Comparison of ENCODE assay signal across 9 cellular contexts in the genomic region with DNA sequence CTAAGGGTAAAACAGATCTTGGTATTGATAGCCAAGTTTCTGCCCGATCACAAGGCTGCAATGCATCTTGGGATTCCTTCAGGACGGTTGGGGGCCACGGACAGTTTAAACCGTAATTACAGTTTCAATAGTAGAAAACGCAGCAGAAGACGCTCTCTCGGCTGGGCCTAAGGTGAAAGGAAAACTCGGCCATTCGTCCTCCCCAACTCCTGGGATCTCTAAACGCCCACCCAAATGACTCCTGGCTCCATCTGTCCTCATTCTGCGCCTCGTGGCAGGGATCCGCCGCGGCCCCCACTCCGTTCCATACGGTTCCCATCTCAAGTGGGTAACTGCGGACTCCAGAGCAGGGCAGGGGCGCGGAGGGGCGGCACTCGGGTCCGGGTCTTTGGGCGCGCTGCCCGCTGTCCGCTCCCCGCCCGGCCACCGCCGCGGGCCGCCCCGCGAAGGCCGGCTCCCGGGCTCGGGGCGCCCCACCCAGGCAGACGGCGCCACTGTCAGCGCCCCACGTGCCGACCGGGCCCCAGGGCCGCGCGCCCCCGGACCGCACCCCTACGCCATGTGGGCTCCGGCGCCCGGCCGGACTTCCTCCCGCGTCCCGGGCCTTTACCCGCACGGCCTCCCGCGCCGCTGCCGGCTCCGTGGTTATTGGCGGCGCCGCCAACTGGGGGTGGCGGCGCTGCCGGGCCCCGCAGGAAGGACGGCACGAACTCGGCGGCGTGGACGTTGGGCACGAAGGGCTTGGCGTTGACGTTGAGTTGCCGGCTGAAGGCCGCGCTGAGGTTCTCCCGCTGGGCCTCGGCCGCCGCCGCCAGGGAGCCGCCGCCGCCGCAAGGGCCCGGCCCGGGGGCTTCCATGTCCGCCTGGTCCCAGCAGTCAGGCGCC. TPM values are rescaled to one million over a fixed set of nuclear protein-coding genes. Genes with fewer than 3 reads are reported as not detected.
DNase-seq lines count a peak whose midpoint lies in the region; ATAC-seq, FAIRE-seq and TF ChIP-seq lines count a peak whose summit lies in the region.
"Had no signal": no experiment of that assay in that cellular context is flagged by ENCODE, and none has a peak within 500 bp of the region (broad histone marks: within the 10 kb centered on the region; RNA-seq: fewer than 3 reads in every experiment).

No MANE protein-coding gene starts in this region.

- H3K4me1 ChIP-seq in GM12878 (ENCODE audit: control insufficient read depth, insufficient read depth, low read length) = peaks cover 13% of the 10 kb centered on the region
- H3K4me1 ChIP-seq in skeletal muscle satellite cell (ENCODE audit: control insufficient read depth, insufficient read depth, low read length) = peaks cover 38% of the 10 kb centered on the region

- TF ChIP-seq CTCF in C4-2B (conservative IDR thresholded peaks at IDR 0.05) = no peak; the same call in 1 of the 2 replicates
- peak in 1 of 3 experiments; percentile 7; a peak in 1 of 6 replicates for TF ChIP-seq CTCF in GM12878 (IDR thresholded peaks at IDR 0.05 in 2 of 3, conservative IDR thresholded peaks at IDR 0.05 in 1 of 3; ENCODE audit: control insufficient read depth in 2 of 3, extremely low read depth in 1 of 3, insufficient read depth in 1 of 3, low read depth in 3 of 3, low read length in 3 of 3)

- POLR2A ChIA-PET in GM12878 (lab: Charles Lee) = interaction anchor here (0.9 to 1.7 kb wide), 3 partner anchors 50 to 172 kb away, joined by 3 to 7 read pairs (median 3); a partner anchor contains a TSS

- in situ Hi-C loops in GM12878 (cut with MboI) = no loop called here

- peak overlapping the region; percentile 71 for H3K4me3 ChIP-seq in GM12878
- H3K4me3 ChIP-seq in iPS-18c (ENCODE audit: insufficient read depth, low read depth, low read length) = peak overlapping the region; percentile 84
- H3K4me3 ChIP-seq in skeletal muscle satellite cell (ENCODE audit: low read length) = peak overlapping the region; percentile 97

- intact Hi-C loops in GM12878 (cut with micrococcal nuclease; ENCODE audit: unreplicated experiment) = loop anchor here (2.0 to 5.0 kb wide), 2 partner anchors 52 to 60 kb away; a partner anchor contains a TSS

- no peak for FAIRE-seq in GM12878 (lab: Jason Lieb, UNC)

- H4K20me1 ChIP-seq in GM12878 (ENCODE audit: control insufficient read depth, insufficient read depth) = no peaks in the 10 kb centered on the region; the same call in none of the 2 replicates

- peak; percentile 16; the same call in 1 of the 2 replicates for TF ChIP-seq POLR2A in GM12878 (IDR thresholded peaks at IDR 0.05; ENCODE audit: low read depth, low read length)

- peak; percentile 4 to 69 (median 20) for DNase-seq in T-helper 2 cell
- no peak for DNase-seq in GM12878 (ENCODE audit: low read depth, low spot score)
- DNase-seq in NCI-H2081 treated with DMSO at 0.1 percent for 48 hours (lab: John Stamatoyannopoulos, UW) = no peak

- H3K27me3 ChIP-seq in GM12878 (replicated peaks in 1 of 2; ENCODE audit: control insufficient read depth in 2 of 2, insufficient read depth in 2 of 2, low read length in 1 of 2) (no peaks in the 10 kb centered on the region), skeletal muscle satellite cell (ENCODE audit: control insufficient read depth, insufficient read depth, low read length) (peaks cover 2% of the 10 kb centered on the region)

- ATAC-seq in GM19324 (IDR thresholded peaks at IDR 0.05; ENCODE audit: low FRiP score, unreplicated experiment) (peak; percentile 37), HG03432 (IDR thresholded peaks at IDR 0.05; ENCODE audit: unreplicated experiment) (peak; percentile 41), GM12878 (peak; percentile 20)

- H3K4me2 ChIP-seq in GM12878 (ENCODE audit: control insufficient read depth, insufficient read depth) (peak overlapping the region; percentile 77), skeletal muscle satellite cell (ENCODE audit: low read length) (peak overlapping the region; percentile 87)

- H3K27ac ChIP-seq in C4-2B (peak overlapping the region; percentile 93), GM12878 (ENCODE audit: control insufficient read depth, insufficient read depth) (peak overlapping the region; percentile 87)

- TF ChIP-seq RAD21 in GM12878 (IDR thresholded peaks at IDR 0.05; ENCODE audit: insufficient read depth, low read depth, low read length) = no peak

- H3K9ac ChIP-seq in GM12878 (ENCODE audit: control insufficient read depth, insufficient read depth, low read length) (peak overlapping the region; percentile 77), skeletal muscle satellite cell (ENCODE audit: low read depth, low read length) (peak overlapping the region; percentile 87)

- SMC1A ChIA-PET in GM12878 (lab: Charles Lee; ENCODE audit: uncharacterized antibody, unreplicated experiment) = interaction anchor here (1.2 kb wide), 1 partner anchor 62 kb away, joined by 3 read pairs; a partner anchor contains a TSS

- 1% methylated on average over 85 of the region's 97 CpGs for WGBS in GM12878 (ENCODE audit: insufficient coverage, insufficient replicate concordance, low lambda C conversion rate, missing lambda C conversion rate)

- BruUV-seq in GM12878 (replicated peaks; lab: Mats Ljungman, UMichigan) = TSS peak; percentile 84

- peaks cover 2% of the 10 kb centered on the region; the same call in 2 of the 3 replicates for H3K9me3 ChIP-seq in GM12878 (replicated peaks; ENCODE audit: control insufficient read depth, insufficient read depth, low read length)
- no peaks in the 10 kb centered on the region for H3K9me3 ChIP-seq in iPS-18c (ENCODE audit: control insufficient read depth, insufficient read depth, low read length)
- H3K9me3 ChIP-seq in skeletal muscle satellite cell (replicated peaks; ENCODE audit: low read length) = no peaks in the 10 kb centered on the region

- TF ChIP-seq EP300 in GM12878 (IDR thresholded peaks at IDR 0.05; ENCODE audit: borderline replicate concordance in 1 of 2, control insufficient read depth in 1 of 2, low read depth in 2 of 2, low read length in 2 of 2) = no peak

- CTCF ChIA-PET in GM12878 (lab: Yijun Ruan, JAX) = interaction anchor here (0.6 kb wide), 1 partner anchor 51 kb away, joined by 3 read pairs; no protein-coding TSS in a partner anchor

- H3K79me2 ChIP-seq in GM12878 (ENCODE audit: control insufficient read depth, insufficient read depth, low read length) = peaks cover 57% of the 10 kb centered on the region

- RAD21 ChIA-PET in GM12878 (lab: Charles Lee; ENCODE audit: unreplicated experiment) = no interaction called here

- H2AFZ ChIP-seq in GM12878 (ENCODE audit: control insufficient read depth, low read depth, low read length) = peak overlapping the region; percentile 75

- H3K36me3 ChIP-seq in GM12878 (ENCODE audit: control insufficient read depth in 2 of 2, insufficient read depth in 2 of 2, low read length in 1 of 2) (peaks cover 0 to 2% of the 10 kb centered on the region in 2 experiments; a peak in 1 of 4 replicates), skeletal muscle satellite cell (ENCODE audit: insufficient read depth, low read length) (no peaks in the 10 kb centered on the region)

RNA-seq across cellular contexts. Expression of a gene that starts 0.8 kb away (rescaled TPM):
- total RNA-seq in GM12878 (2013; cell fraction: nucleolus; rRNA removed) = 62.3 and 66.6 TPM in 2 replicates
- 61.3 and 75.8 TPM in 2 replicates for total RNA-seq in GM12878 (2014; rRNA removed)
- total RNA-seq in GM12878 (2014; rRNA removed; fragmentation: Illumina TruSeq; extraction: Trizol) = 92.3 and 95.8 TPM in 2 replicates
- 138 and 142 TPM in 2 replicates for total RNA-seq in GM12878 (2021)
- polyA plus RNA-seq in GM12878 (2011; ENCODE audit: low read depth) = 59.0 TPM
- 104 and 122 TPM in 2 replicates for polyA plus RNA-seq in GM12878 (2011; rRNA removed)
- polyA plus RNA-seq in GM12878 (2011; cell fraction: cytosol; rRNA removed) = 38.7 and 56.1 TPM in 2 replicates
- 44.4 and 59.9 TPM in 2 replicates for polyA plus RNA-seq in GM12878 (2011; cell fraction: nucleus; rRNA removed)
- 54.6 and 79.2 TPM in 2 replicates for polyA plus RNA-seq in GM12878 (2012)
- polyA plus RNA-seq in GM12878 (2014; fragmentation: Illumina TruSeq; extraction: Trizol) = 168 and 192 TPM in 2 replicates
- polyA plus RNA-seq in GM12878 (2014; fragmentation: Nextera tagmentation; extraction: Ambion mirVana) = 10 to 100 TPM; 46.7 to 63.5 TPM
- polyA plus RNA-seq in GM12878 (2014; rRNA removed) = 69.6 and 72.2 TPM in 2 replicates
- 100 to 1,000 TPM; 139 to 181 TPM for polyA plus RNA-seq in GM12878 (2016; fragmentation: Nextera tagmentation; extraction: Ambion mirVana)
- polyA minus RNA-seq in GM12878 (2011; rRNA and poly(A)+ RNA removed) = 42.9 and 84.4 TPM in 2 replicates
- 34.7 and 61.5 TPM in 2 replicates for polyA minus RNA-seq in GM12878 (2011; cell fraction: cytosol; rRNA and poly(A)+ RNA removed)
- 12.0 and 17.7 TPM in 2 replicates for polyA minus RNA-seq in GM12878 (2011; cell fraction: nucleus; rRNA and poly(A)+ RNA removed)
- total RNA-seq in skeletal muscle satellite cell (2012; rRNA removed) = 112 and 137 TPM in 2 replicates

RNA-seq across cellular contexts. Expression of a gene that starts 26.8 kb away (rescaled TPM):
- 80.1 and 96.1 TPM in 2 replicates for total RNA-seq in GM12878 (2013; cell fraction: nucleolus; rRNA removed)
- 5.0 and 10.7 TPM in 2 replicates for total RNA-seq in GM12878 (2014; rRNA removed)
- 7.4 and 9.7 TPM in 2 replicates for total RNA-seq in GM12878 (2014; rRNA removed; fragmentation: Illumina TruSeq; extraction: Trizol)
- 9.1 and 13.2 TPM in 2 replicates for total RNA-seq in GM12878 (2021)
- polyA plus RNA-seq in GM12878 (2011; ENCODE audit: low read depth) = 16.0 TPM
- 29.3 and 33.0 TPM in 2 replicates for polyA plus RNA-seq in GM12878 (2011; rRNA removed)
- polyA plus RNA-seq in GM12878 (2011; cell fraction: cytosol; rRNA removed) = 17.7 and 24.5 TPM in 2 replicates
- 53.4 and 54.7 TPM in 2 replicates for polyA plus RNA-seq in GM12878 (2011; cell fraction: nucleus; rRNA removed)
- 10.3 and 11.0 TPM in 2 replicates for polyA plus RNA-seq in GM12878 (2012)
- polyA plus RNA-seq in GM12878 (2014; fragmentation: Illumina TruSeq; extraction: Trizol) = 14.3 and 19.0 TPM in 2 replicates
- polyA plus RNA-seq in GM12878 (2014; fragmentation: Nextera tagmentation; extraction: Ambion mirVana) = 1 to 10 TPM; 1.9 to 4.0 TPM
- 12.1 TPM in 2 replicates for polyA plus RNA-seq in GM12878 (2014; rRNA removed)
- polyA plus RNA-seq in GM12878 (2016; fragmentation: Nextera tagmentation; extraction: Ambion mirVana) = 10 to 100 TPM; 10.1 to 11.5 TPM
- 17.8 and 30.4 TPM in 2 replicates for polyA minus RNA-seq in GM12878 (2011; rRNA and poly(A)+ RNA removed)
- polyA minus RNA-seq in GM12878 (2011; cell fraction: cytosol; rRNA and poly(A)+ RNA removed) = 3.9 and 10.7 TPM in 2 replicates
- polyA minus RNA-seq in GM12878 (2011; cell fraction: nucleus; rRNA and poly(A)+ RNA removed) = 9.4 and 28.2 TPM in 2 replicates
- total RNA-seq in skeletal muscle satellite cell (2012; rRNA removed) = 0.44 and 0.76 TPM in 2 replicates

RNA-seq across cellular contexts. Expression of a gene that starts 50.0 kb away (rescaled TPM):
- total RNA-seq in GM12878 (2013; cell fraction: nucleolus; rRNA removed) = 116 and 120 TPM in 2 replicates
- total RNA-seq in GM12878 (2014; rRNA removed) (149 and 170 TPM in 2 replicates), GM12878 (2014; rRNA removed; fragmentation: Illumina TruSeq; extraction: Trizol) (129 and 130 TPM in 2 replicates), GM12878 (2021) (92.4 and 106 TPM in 2 replicates)
- polyA plus RNA-seq in GM12878 (2011; ENCODE audit: low read depth) = 174 TPM
- polyA plus RNA-seq in GM12878 (2011; rRNA removed) (296 and 352 TPM in 2 replicates), GM12878 (2014; fragmentation: Illumina TruSeq; extraction: Trizol) (132 and 138 TPM in 2 replicates), GM12878 (2014; fragmentation: Nextera tagmentation; extraction: Ambion mirVana) (100 to 1,000 TPM; 453 to 461 TPM), GM12878 (2014; rRNA removed) (107 and 114 TPM in 2 replicates), GM12878 (2016; fragmentation: Nextera tagmentation; extraction: Ambion mirVana) (100 to 1,000 TPM; 209 to 213 TPM)
- 150 and 165 TPM in 2 replicates for polyA plus RNA-seq in GM12878 (2011; cell fraction: cytosol; rRNA removed)
- 88.9 and 125 TPM in 2 replicates for polyA plus RNA-seq in GM12878 (2011; cell fraction: nucleus; rRNA removed)
- 119 and 154 TPM in 2 replicates for polyA plus RNA-seq in GM12878 (2012)
- 183 and 214 TPM in 2 replicates for polyA minus RNA-seq in GM12878 (2011; rRNA and poly(A)+ RNA removed)
- polyA minus RNA-seq in GM12878 (2011; cell fraction: cytosol; rRNA and poly(A)+ RNA removed) = 59.7 and 61.1 TPM in 2 replicates
- 100 and 138 TPM in 2 replicates for polyA minus RNA-seq in GM12878 (2011; cell fraction: nucleus; rRNA and poly(A)+ RNA removed)
- total RNA-seq in skeletal muscle satellite cell (2012; rRNA removed) = not detected in 2 replicates
- total RNA-seq: T-helper 1 cell treated with Interleukin-12 subunit alpha and Interleukin-12 subunit beta and Interleukin-4 antibody, amounts not matched to agents 30 ng/mL and 1 ng/mL, for 36 hours had no signal

Comparison
In these comparisons a context has a peak if more than half of its experiments do, and no peak if none do; other contexts are left out.
1. DNase-seq: peak in T-helper 2 cell (5 of 5); none in GM12878 (single experiment) and NCI-H2081 treated with DMSO at 0.1 percent for 48 hours (single experiment).
2. Peak in every context shown above with its lines, with median percentiles within 50 percentile points of each other: ATAC-seq and H3K4me3 ChIP-seq.